Comparison of ENCODE assay signal across 8 cellular contexts in genomic region chr12:68358532-68359485, GRCh38. TPM values are rescaled to one million over a fixed set of nuclear protein-coding genes. Genes with fewer than 3 reads are reported as not detected.
DNase-seq lines count a peak whose midpoint lies in the region; ATAC-seq, FAIRE-seq and TF ChIP-seq lines count a peak whose summit lies in the region.

No MANE protein-coding gene starts in this region.

- no peaks in the 10 kb centered on the region for H3K79me2 ChIP-seq in ACC112 (ENCODE audit: control insufficient read depth, insufficient read depth, low read length, unreplicated experiment)

- no peak for TF ChIP-seq POLR2A in GM12891 (IDR thresholded peaks at IDR 0.05; ENCODE audit: low read depth, low read length)

- ATAC-seq in HG02798 (IDR thresholded peaks at IDR 0.05; ENCODE audit: poor library complexity, unreplicated experiment), result peak; percentile 86
- ATAC-seq in left lung, result peak; percentile 90

- intact Hi-C loops in left lung (cut with DNase I), result no loop called here

- H3K9me3 ChIP-seq in left lung, result no peaks in the 10 kb centered on the region

- peak overlapping the region; percentile 40; the same call in 1 of the 2 replicates for H3K4me3 ChIP-seq in ACC112 (ENCODE audit: low read depth, low read length)
- H3K4me3 ChIP-seq in left lung, result no peak overlapping the region

- TF ChIP-seq CTCF in VCaP (conservative IDR thresholded peaks at IDR 0.05), result peak; percentile 86
- peak; percentile 56 to 61 for TF ChIP-seq CTCF in left lung (IDR thresholded peaks at IDR 0.05)

- H3K4me1 ChIP-seq in ACC112 (ENCODE audit: control insufficient read depth, insufficient read depth, low read length, unreplicated experiment) (peaks cover 14% of the 10 kb centered on the region), left lung (peaks cover 0 to 44% of the 10 kb centered on the region in 2 donors)

- FAIRE-seq in GM12891 (lab: Jason Lieb, UNC) (peak; percentile 74), colon (lab: Jason Lieb, UNC) (peak; percentile 33)

- H3K27ac ChIP-seq in ACC112 (ENCODE audit: low read depth, low read length), result no peak overlapping the region
- peak overlapping the region; percentile 20; the same call in 1 of the 2 replicates for H3K27ac ChIP-seq in VCaP
- peak overlapping the region; percentile 24 to 79 for H3K27ac ChIP-seq in left lung

- H3K36me3 ChIP-seq in ACC112 (ENCODE audit: insufficient read depth, low read length) (no peaks in the 10 kb centered on the region), left lung (no peaks in the 10 kb centered on the region)

- no peaks in the 10 kb centered on the region for H3K27me3 ChIP-seq in ACC112 (ENCODE audit: insufficient read depth, low read length)
- no peaks in the 10 kb centered on the region for H3K27me3 ChIP-seq in left lung

- H2AFZ ChIP-seq in ACC112 (ENCODE audit: low read length, unreplicated experiment), result peak overlapping the region; percentile 99

- DNase-seq in GM12891 (ENCODE audit: insufficient read length, low spot score) (peak; percentile 20), NCI-H1436 (lab: John Stamatoyannopoulos, UW) (peak; percentile 25), left lung (no peak)
- DNase-seq in stimulated activated CD8-positive, alpha-beta memory T cell treated with anti-CD3 and anti-CD28 coated beads, Interleukin-12 subunit alpha, Interleukin-12 subunit beta, amount 100 ng/mL, for 1 hour (ENCODE audit: low read depth), result peak; percentile 58

TF ChIP-seq in GM12891, 5 proteins besides CTCF, POLR2A, EP300 and RAD21:
- TF ChIP-seq TAF1 (IDR thresholded peaks at IDR 0.05; ENCODE audit: low read depth, low read length) (no peak), PAX5 (IDR thresholded peaks at IDR 0.05; ENCODE audit: insufficient read depth, low read length, severe bottlenecking) (no peak), SPI1 (IDR thresholded peaks at IDR 0.05; ENCODE audit: low read depth, low read length) (peak; percentile 76), POU2F2 (IDR thresholded peaks at IDR 0.05; ENCODE audit: low read depth, low read length) (peak; percentile 49; the same call in 1 of the 2 replicates)

RNA-seq across cellular contexts. Expression of gene MDM1, which starts 26.6 kb away (rescaled TPM):
- 6.2 TPM for polyA plus RNA-seq in GM12891 (2012; ENCODE audit: low read depth, missing spikeins)
- total RNA-seq in left lung, result 10 to 100 TPM in 1 of 2 donors, 1 to 10 TPM in 1; 9.3 to 14.6 TPM

Comparison
In these comparisons a context has a peak if more than half of its experiments do, and no peak if none do; other contexts are left out.
1. DNase-seq: peak in GM12891 (single experiment), NCI-H1436 (single experiment) and stimulated activated CD8-positive, alpha-beta memory T cell treated with anti-CD3 and anti-CD28 coated beads, Interleukin-12 subunit alpha, Interleukin-12 subunit beta, amount 100 ng/mL, for 1 hour (single experiment); none in left lung (0 of 2).